ENCODE assay signal across 3 cellular contexts in the genomic region with DNA sequence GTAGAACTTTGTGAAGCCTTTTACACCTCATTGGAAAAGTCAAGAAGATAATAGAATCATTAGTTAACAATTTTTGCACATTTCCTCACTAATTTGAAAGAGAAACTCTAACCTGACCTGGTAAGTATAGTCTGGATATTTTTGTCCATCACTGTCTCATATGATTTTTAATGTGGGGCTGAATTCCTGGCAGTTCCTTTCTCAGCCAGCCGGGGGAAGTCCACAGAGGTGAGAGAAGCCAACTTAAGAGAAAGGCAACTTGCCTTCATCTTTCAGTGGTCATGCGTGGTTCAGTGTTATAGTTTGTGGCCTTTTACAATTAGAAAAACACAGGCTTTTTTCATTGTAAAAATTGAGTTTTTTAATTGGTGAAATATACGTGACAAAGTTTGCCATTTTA.
TF ChIP-seq lines count a peak whose summit lies in the region.

No MANE protein-coding gene starts in this region.

TF ChIP-seq in SK-N-SH, 30 proteins besides CTCF, POLR2A, EP300 and RAD21 (continued from another document and continues in another):
- TF ChIP-seq, protein P1, sequence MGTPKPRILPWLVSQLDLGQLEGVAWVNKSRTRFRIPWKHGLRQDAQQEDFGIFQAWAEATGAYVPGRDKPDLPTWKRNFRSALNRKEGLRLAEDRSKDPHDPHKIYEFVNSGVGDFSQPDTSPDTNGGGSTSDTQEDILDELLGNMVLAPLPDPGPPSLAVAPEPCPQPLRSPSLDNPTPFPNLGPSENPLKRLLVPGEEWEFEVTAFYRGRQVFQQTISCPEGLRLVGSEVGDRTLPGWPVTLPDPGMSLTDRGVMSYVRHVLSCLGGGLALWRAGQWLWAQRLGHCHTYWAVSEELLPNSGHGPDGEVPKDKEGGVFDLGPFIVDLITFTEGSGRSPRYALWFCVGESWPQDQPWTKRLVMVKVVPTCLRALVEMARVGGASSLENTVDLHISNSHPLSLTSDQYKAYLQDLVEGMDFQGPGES (IDR thresholded peaks at IDR 0.05; ENCODE audit: low read depth, low read length) = no peak
- TF ChIP-seq SMC3 (IDR thresholded peaks at IDR 0.05; ENCODE audit: low read depth, low read length) = no peak
- TF ChIP-seq, protein P2, sequence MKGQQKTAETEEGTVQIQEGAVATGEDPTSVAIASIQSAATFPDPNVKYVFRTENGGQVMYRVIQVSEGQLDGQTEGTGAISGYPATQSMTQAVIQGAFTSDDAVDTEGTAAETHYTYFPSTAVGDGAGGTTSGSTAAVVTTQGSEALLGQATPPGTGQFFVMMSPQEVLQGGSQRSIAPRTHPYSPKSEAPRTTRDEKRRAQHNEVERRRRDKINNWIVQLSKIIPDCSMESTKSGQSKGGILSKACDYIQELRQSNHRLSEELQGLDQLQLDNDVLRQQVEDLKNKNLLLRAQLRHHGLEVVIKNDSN (IDR thresholded peaks at IDR 0.05; ENCODE audit: borderline replicate concordance, low read depth) = no peak
- TF ChIP-seq MXI1 (IDR thresholded peaks at IDR 0.05; ENCODE audit: low read depth, low read length) = no peak
- TF ChIP-seq, protein P3, sequence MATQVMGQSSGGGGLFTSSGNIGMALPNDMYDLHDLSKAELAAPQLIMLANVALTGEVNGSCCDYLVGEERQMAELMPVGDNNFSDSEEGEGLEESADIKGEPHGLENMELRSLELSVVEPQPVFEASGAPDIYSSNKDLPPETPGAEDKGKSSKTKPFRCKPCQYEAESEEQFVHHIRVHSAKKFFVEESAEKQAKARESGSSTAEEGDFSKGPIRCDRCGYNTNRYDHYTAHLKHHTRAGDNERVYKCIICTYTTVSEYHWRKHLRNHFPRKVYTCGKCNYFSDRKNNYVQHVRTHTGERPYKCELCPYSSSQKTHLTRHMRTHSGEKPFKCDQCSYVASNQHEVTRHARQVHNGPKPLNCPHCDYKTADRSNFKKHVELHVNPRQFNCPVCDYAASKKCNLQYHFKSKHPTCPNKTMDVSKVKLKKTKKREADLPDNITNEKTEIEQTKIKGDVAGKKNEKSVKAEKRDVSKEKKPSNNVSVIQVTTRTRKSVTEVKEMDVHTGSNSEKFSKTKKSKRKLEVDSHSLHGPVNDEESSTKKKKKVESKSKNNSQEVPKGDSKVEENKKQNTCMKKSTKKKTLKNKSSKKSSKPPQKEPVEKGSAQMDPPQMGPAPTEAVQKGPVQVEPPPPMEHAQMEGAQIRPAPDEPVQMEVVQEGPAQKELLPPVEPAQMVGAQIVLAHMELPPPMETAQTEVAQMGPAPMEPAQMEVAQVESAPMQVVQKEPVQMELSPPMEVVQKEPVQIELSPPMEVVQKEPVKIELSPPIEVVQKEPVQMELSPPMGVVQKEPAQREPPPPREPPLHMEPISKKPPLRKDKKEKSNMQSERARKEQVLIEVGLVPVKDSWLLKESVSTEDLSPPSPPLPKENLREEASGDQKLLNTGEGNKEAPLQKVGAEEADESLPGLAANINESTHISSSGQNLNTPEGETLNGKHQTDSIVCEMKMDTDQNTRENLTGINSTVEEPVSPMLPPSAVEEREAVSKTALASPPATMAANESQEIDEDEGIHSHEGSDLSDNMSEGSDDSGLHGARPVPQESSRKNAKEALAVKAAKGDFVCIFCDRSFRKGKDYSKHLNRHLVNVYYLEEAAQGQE (IDR thresholded peaks at IDR 0.05; ENCODE audit: low read depth, low read length) = no peak
- TF ChIP-seq, protein P4, sequence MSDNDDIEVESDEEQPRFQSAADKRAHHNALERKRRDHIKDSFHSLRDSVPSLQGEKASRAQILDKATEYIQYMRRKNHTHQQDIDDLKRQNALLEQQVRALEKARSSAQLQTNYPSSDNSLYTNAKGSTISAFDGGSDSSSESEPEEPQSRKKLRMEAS (IDR thresholded peaks at IDR 0.05; ENCODE audit: low read depth) = no peak
- no peak for TF ChIP-seq GATA2 (CRISPR knock-in tag; IDR thresholded peaks at IDR 0.05)
- no peak for TF ChIP-seq MEF2A (IDR thresholded peaks at IDR 0.05; ENCODE audit: borderline replicate concordance, low read depth)
- no peak for TF ChIP-seq RFX5 (IDR thresholded peaks at IDR 0.05; ENCODE audit: low read length)
- TF ChIP-seq, protein P5, sequence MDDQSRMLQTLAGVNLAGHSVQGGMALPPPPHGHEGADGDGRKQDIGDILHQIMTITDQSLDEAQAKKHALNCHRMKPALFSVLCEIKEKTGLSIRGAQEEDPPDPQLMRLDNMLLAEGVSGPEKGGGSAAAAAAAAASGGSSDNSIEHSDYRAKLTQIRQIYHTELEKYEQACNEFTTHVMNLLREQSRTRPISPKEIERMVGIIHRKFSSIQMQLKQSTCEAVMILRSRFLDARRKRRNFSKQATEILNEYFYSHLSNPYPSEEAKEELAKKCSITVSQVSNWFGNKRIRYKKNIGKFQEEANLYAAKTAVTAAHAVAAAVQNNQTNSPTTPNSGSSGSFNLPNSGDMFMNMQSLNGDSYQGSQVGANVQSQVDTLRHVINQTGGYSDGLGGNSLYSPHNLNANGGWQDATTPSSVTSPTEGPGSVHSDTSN (IDR thresholded peaks at IDR 0.05) = no peak

TF ChIP-seq in HCT116, 20 proteins besides CTCF, POLR2A, EP300 and RAD21 (continued from another document):
- TF ChIP-seq YY1 (IDR thresholded peaks at IDR 0.05; ENCODE audit: extremely low read depth, insufficient replicate concordance, low read depth, low read length) = no peak

TF ChIP-seq in WTC11, 78 proteins besides CTCF, POLR2A, EP300 and RAD21:
- TF ChIP-seq, protein P6, sequence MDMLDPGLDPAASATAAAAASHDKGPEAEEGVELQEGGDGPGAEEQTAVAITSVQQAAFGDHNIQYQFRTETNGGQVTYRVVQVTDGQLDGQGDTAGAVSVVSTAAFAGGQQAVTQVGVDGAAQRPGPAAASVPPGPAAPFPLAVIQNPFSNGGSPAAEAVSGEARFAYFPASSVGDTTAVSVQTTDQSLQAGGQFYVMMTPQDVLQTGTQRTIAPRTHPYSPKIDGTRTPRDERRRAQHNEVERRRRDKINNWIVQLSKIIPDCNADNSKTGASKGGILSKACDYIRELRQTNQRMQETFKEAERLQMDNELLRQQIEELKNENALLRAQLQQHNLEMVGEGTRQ (CRISPR knock-in tag; IDR thresholded peaks at IDR 0.05) = no peak
- TF ChIP-seq, protein P7, sequence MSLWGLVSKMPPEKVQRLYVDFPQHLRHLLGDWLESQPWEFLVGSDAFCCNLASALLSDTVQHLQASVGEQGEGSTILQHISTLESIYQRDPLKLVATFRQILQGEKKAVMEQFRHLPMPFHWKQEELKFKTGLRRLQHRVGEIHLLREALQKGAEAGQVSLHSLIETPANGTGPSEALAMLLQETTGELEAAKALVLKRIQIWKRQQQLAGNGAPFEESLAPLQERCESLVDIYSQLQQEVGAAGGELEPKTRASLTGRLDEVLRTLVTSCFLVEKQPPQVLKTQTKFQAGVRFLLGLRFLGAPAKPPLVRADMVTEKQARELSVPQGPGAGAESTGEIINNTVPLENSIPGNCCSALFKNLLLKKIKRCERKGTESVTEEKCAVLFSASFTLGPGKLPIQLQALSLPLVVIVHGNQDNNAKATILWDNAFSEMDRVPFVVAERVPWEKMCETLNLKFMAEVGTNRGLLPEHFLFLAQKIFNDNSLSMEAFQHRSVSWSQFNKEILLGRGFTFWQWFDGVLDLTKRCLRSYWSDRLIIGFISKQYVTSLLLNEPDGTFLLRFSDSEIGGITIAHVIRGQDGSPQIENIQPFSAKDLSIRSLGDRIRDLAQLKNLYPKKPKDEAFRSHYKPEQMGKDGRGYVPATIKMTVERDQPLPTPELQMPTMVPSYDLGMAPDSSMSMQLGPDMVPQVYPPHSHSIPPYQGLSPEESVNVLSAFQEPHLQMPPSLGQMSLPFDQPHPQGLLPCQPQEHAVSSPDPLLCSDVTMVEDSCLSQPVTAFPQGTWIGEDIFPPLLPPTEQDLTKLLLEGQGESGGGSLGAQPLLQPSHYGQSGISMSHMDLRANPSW (CRISPR knock-in tag; conservative IDR thresholded peaks at IDR 0.05; ENCODE audit: low read depth) = no peak
- TF ChIP-seq, protein P8, sequence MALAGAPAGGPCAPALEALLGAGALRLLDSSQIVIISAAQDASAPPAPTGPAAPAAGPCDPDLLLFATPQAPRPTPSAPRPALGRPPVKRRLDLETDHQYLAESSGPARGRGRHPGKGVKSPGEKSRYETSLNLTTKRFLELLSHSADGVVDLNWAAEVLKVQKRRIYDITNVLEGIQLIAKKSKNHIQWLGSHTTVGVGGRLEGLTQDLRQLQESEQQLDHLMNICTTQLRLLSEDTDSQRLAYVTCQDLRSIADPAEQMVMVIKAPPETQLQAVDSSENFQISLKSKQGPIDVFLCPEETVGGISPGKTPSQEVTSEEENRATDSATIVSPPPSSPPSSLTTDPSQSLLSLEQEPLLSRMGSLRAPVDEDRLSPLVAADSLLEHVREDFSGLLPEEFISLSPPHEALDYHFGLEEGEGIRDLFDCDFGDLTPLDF (CRISPR knock-in tag; IDR thresholded peaks at IDR 0.05) = no peak
- TF ChIP-seq SOX15 (CRISPR knock-in tag; IDR thresholded peaks at IDR 0.05) = no peak
- TF ChIP-seq MYBL2 (CRISPR knock-in tag; IDR thresholded peaks at IDR 0.05) = no peak
- no peak for TF ChIP-seq ELF4 (CRISPR knock-in tag; IDR thresholded peaks at IDR 0.05; ENCODE audit: low read depth)
- TF ChIP-seq CREB1 (CRISPR knock-in tag; IDR thresholded peaks at IDR 0.05) = no peak
- TF ChIP-seq, protein P9, sequence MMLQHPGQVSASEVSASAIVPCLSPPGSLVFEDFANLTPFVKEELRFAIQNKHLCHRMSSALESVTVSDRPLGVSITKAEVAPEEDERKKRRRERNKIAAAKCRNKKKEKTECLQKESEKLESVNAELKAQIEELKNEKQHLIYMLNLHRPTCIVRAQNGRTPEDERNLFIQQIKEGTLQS (CRISPR knock-in tag; conservative IDR thresholded peaks at IDR 0.05) = no peak
- TF ChIP-seq, protein P10, sequence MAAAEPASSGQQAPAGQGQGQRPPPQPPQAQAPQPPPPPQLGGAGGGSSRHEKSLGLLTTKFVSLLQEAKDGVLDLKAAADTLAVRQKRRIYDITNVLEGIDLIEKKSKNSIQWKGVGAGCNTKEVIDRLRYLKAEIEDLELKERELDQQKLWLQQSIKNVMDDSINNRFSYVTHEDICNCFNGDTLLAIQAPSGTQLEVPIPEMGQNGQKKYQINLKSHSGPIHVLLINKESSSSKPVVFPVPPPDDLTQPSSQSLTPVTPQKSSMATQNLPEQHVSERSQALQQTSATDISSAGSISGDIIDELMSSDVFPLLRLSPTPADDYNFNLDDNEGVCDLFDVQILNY (CRISPR knock-in tag; IDR thresholded peaks at IDR 0.05) = no peak
- no peak for TF ChIP-seq CREM (CRISPR knock-in tag; IDR thresholded peaks at IDR 0.05)
- no peak for TF ChIP-seq ZNF317 (CRISPR knock-in tag; IDR thresholded peaks at IDR 0.05; ENCODE audit: borderline replicate concordance, low read depth)
- TF ChIP-seq NFYB (CRISPR knock-in tag; conservative IDR thresholded peaks at IDR 0.05; ENCODE audit: low read depth) = no peak
- no peak for TF ChIP-seq PRRX2 (CRISPR knock-in tag; IDR thresholded peaks at IDR 0.05)
- TF ChIP-seq ZNF232 (CRISPR knock-in tag; IDR thresholded peaks at IDR 0.05) = no peak
- TF ChIP-seq, protein P11, sequence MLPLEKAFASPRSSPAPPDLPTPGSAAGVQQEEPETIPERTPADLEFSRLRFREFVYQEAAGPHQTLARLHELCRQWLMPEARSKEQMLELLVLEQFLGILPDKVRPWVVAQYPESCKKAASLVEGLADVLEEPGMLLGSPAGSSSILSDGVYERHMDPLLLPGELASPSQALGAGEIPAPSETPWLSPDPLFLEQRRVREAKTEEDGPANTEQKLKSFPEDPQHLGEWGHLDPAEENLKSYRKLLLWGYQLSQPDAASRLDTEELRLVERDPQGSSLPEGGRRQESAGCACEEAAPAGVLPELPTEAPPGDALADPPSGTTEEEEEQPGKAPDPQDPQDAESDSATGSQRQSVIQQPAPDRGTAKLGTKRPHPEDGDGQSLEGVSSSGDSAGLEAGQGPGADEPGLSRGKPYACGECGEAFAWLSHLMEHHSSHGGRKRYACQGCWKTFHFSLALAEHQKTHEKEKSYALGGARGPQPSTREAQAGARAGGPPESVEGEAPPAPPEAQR (CRISPR knock-in tag; IDR thresholded peaks at IDR 0.05) = no peak
- TF ChIP-seq SP1 (CRISPR knock-in tag; conservative IDR thresholded peaks at IDR 0.05) = no peak
- TF ChIP-seq, protein P12, sequence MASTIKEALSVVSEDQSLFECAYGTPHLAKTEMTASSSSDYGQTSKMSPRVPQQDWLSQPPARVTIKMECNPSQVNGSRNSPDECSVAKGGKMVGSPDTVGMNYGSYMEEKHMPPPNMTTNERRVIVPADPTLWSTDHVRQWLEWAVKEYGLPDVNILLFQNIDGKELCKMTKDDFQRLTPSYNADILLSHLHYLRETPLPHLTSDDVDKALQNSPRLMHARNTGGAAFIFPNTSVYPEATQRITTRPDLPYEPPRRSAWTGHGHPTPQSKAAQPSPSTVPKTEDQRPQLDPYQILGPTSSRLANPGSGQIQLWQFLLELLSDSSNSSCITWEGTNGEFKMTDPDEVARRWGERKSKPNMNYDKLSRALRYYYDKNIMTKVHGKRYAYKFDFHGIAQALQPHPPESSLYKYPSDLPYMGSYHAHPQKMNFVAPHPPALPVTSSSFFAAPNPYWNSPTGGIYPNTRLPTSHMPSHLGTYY (CRISPR knock-in tag; IDR thresholded peaks at IDR 0.05) = no peak
- no peak for TF ChIP-seq ZBTB21 (CRISPR knock-in tag; IDR thresholded peaks at IDR 0.05; ENCODE audit: borderline replicate concordance)
- no peak for TF ChIP-seq GTF2I (CRISPR knock-in tag; conservative IDR thresholded peaks at IDR 0.05)
- TF ChIP-seq, protein P13, sequence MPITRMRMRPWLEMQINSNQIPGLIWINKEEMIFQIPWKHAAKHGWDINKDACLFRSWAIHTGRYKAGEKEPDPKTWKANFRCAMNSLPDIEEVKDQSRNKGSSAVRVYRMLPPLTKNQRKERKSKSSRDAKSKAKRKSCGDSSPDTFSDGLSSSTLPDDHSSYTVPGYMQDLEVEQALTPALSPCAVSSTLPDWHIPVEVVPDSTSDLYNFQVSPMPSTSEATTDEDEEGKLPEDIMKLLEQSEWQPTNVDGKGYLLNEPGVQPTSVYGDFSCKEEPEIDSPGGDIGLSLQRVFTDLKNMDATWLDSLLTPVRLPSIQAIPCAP (CRISPR knock-in tag; IDR thresholded peaks at IDR 0.05) = no peak
